Comparison of ENCODE assay signal across 8 cellular contexts in the genomic region with DNA sequence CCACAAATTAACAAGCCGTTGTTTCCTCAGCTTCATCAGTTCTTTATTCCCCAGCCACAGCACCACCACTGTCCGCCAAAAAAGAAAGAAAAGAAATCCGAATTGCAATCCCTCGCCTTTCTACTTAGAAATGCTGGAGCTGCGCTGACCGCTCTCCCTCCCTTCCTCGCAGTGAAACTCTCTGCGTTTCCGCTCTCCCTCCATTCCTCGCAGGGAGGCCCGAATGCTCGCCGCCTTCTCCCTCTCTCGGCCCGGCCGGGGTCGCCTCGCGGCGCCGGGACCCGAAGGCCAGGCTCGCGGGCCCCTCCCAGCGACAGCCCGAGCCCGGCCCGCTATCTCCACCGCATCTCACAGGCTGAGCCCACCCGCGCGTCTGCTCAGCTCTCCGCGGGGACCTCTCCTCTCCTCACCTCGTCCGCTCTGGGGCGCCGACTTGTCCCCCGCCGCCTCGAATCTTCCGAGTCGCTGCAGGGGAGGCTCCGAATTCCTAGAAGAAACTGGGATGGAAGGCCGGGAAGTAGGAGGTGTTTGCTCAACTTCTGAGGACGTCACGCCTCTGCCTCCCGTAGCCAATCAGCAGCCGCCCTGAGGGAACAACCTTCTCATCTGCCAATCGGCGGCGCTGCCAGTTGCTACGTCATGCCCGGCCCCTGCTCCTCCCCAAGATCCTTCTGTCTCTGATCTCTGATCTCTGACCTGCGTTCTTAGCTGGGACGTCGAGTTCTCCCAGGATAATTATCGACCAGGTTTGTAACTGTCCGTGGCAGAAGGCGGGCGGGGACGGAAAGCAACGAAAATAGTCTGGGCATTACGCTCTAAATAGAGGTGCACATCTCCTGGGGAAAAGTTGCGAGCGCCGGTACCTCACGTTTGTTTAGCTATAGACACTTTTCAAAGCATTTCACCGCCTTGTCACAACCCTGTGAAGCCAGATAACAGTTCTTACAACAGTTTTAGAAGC. TPM values are rescaled to one million over a fixed set of nuclear protein-coding genes. Genes with fewer than 3 reads are reported as not detected.
A peak's percentile ranks its signal among the peaks of the same experiment; 100 is the strongest.
DNase-seq lines count a peak whose midpoint lies in the region; TF ChIP-seq lines count a peak whose summit lies in the region.

A gene (minus strand): TSS at position 499 of the 961 bp plus-strand sequence. CDS start 10,523 bp downstream, outside the sequence.

- WGBS in ovary, 3 donors: 0 to 1% (median 1%) methylated on average over 69 of the region's 69 CpGs
- 0% methylated on average over 51 to 69 of the region's 69 CpGs for WGBS in testis, 2 donors

- peak; percentile 96 for TF ChIP-seq EP300 in ovary (IDR thresholded peaks at IDR 0.05)

- H3K36me3 ChIP-seq in ovary (no peaks in the 10 kb centered on the region), testis (ENCODE audit: low read depth, missing control alignments) (no peaks in the 10 kb centered on the region)

- H3K27me3 ChIP-seq in ovary (no peaks in the 10 kb centered on the region), testis (no peaks in the 10 kb centered on the region)

- intact Hi-C loops in cardiac septum (cut with DNase I): no loop called here
- intact Hi-C loops in ovary (cut with DNase I): no loop called here
- intact Hi-C loops in testis (cut with DNase I; ENCODE audit: low total_unique reads): no loop called here

- DNase-seq in DMS53 treated with DMSO at 0.1 percent for 48 hours (lab: John Stamatoyannopoulos, UW; ENCODE audit: unreplicated experiment) (peak; percentile 95), H4 (ENCODE audit: low spot score) (peak; percentile 98), M059J (ENCODE audit: low read depth) (peak; percentile 91), SW 1271 (lab: John Stamatoyannopoulos, UW) (peak; percentile 92 to 94), amniotic epithelial cell (ENCODE audit: low read depth) (peak; percentile 96), cardiac septum (ENCODE audit: low spot score) (peak; percentile 98), ovary (peak; percentile 99 to 100 (median 99)), testis (peak; percentile 99)

- TF ChIP-seq CTCF in ovary (IDR thresholded peaks at IDR 0.05) (no peak), testis (IDR thresholded peaks at IDR 0.05) (no peak)

- H3K4me3 ChIP-seq in ovary (peak within 1 kb of the TSS; percentile 96), testis (peak within 1 kb of the TSS; percentile 89 to 95)

- H3K9me3 ChIP-seq in ovary (no peaks in the 10 kb centered on the region), testis (no peaks in the 10 kb centered on the region)

- TF ChIP-seq POLR2A in ovary (IDR thresholded peaks at IDR 0.05): peak; percentile 96
- TF ChIP-seq POLR2A in testis (IDR thresholded peaks at IDR 0.05): no peak

- peaks cover 6% of the 10 kb centered on the region for H3K4me1 ChIP-seq in ovary (ENCODE audit: insufficient read depth)
- peaks cover 3% of the 10 kb centered on the region for H3K4me1 ChIP-seq in testis

- H3K27ac ChIP-seq in ovary (peak within 1 kb of the TSS; percentile 92 to 98), testis (peak within 1 kb of the TSS; percentile 97)

RNA-seq across cellular contexts. Expression of the gene that starts here (rescaled TPM):
- total RNA-seq in H4 (2014; rRNA removed; shearing (Covaris generic)): 18.4 and 18.7 TPM in 2 replicates
- total RNA-seq in M059J (2014; rRNA removed; shearing (Covaris generic)): 2.4 and 4.7 TPM in 2 replicates
- 20.6 TPM for total RNA-seq in cardiac septum
- total RNA-seq in ovary: 10 to 100 TPM; 55.7 to 97.6 (median 68.5) TPM
- polyA plus RNA-seq in ovary: 10 to 100 TPM; 26.1 to 37.7 TPM
- 10 to 100 TPM; 29.3 to 29.8 TPM for total RNA-seq in testis
- 7.5 TPM for polyA plus RNA-seq in testis (ENCODE audit: insufficient read depth, low read depth, low replicate concordance)

Comparison
In these comparisons a context has a peak if more than half of its experiments do, and no peak if none do; other contexts are left out.
1. Peak in every context shown above with its lines: DNase-seq, H3K4me3 ChIP-seq and H3K27ac ChIP-seq.